8 cellular contexts compared by ENCODE assay signal in the genomic region with DNA sequence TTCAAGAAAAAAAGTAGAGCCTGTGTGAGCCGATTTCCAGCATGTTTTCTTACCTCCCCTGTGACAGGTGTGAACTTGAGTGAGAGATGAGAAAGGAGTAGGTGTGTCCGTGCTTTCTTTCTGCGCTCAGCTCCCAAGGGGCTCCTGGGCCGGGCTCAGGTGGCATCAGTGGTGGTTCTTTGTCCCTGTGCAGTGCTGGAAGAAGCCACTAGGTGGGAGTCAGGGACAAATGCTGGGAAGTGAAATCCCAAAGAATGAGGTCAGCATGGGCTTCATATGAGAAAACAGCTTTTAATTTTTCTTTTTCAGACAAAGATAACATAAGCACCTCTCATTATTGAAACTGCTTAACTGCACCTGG. TPM values are rescaled to one million over a fixed set of nuclear protein-coding genes. Genes with fewer than 3 reads are reported as not detected.
DNase-seq lines count a peak whose midpoint lies in the region; ATAC-seq and TF ChIP-seq lines count a peak whose summit lies in the region.

No MANE protein-coding gene starts in this region.

- H3K4me3 ChIP-seq in HAP-1, result no peak overlapping the region

- in situ Hi-C loops in HAP-1 (cut with MboI; ENCODE audit: low sequenced_read_pairs) (no loop called here), T47D (cut with HindIII; ENCODE audit: low pct_unique_long_range_greater_than_20kb, low sequenced_read_pairs) (no loop called here)

- no peak for ATAC-seq in HG03520 (IDR thresholded peaks at IDR 0.05; ENCODE audit: unreplicated experiment)

- H3K9me3 Mint-ChIP-seq in CD14-positive monocyte, result peaks cover 0 to 2% (median 0%) of the 10 kb centered on the region in 7 donors

- peaks cover 27% of the 10 kb centered on the region for H3K4me1 Mint-ChIP-seq in CD14-positive monocyte

- TF ChIP-seq CTCF in CD14-positive monocyte (IDR thresholded peaks at IDR 0.05), result peak; percentile 90

- H3K36me3 Mint-ChIP-seq in CD14-positive monocyte, result peaks cover 48 to 74% of the 10 kb centered on the region in 2 donors

- H3K4me3 Mint-ChIP-seq in CD14-positive monocyte, result no peak overlapping the region

- DNase-seq in CD14-positive monocyte (ENCODE audit: low spot score) (no peak), HAP-1 (ENCODE audit: low spot score in 2 of 2) (peak; percentile 81 to 89), NCI-H446 treated with DMSO at 0.1 percent for 48 hours (lab: John Stamatoyannopoulos, UW) (peak; percentile 44), T47D (ENCODE audit: low read depth in 1 of 2, low spot score in 1 of 2) (peak; percentile 11 to 82), kidney glomerular epithelial cell (lab: John Stamatoyannopoulos, UW) (peak; percentile 65), substantia nigra (lab: John Stamatoyannopoulos, UW) (peak in 38 of 49 donors; percentile 15 to 77 (median 56))
- no peak for DNase-seq in activated naive CD4-positive, alpha-beta T cell (lab: John Stamatoyannopoulos, UW)

- peaks cover 18 to 36% (median 32%) of the 10 kb centered on the region in 3 donors for H3K27me3 Mint-ChIP-seq in CD14-positive monocyte (ENCODE audit: low read depth in 3 of 3)

- H3K9me3 ChIP-seq in HAP-1, result peaks cover 4% of the 10 kb centered on the region; the same call in 1 of the 2 replicates

- no peaks in the 10 kb centered on the region for H3K27me3 ChIP-seq in HAP-1 (ENCODE audit: low read depth)

- H3K4me1 ChIP-seq in HAP-1, result peaks cover 41% of the 10 kb centered on the region

- H3K27ac ChIP-seq in substantia nigra (ENCODE audit: low read depth, low read length, poor library complexity, severe bottlenecking), result peak overlapping the region; percentile 3

- H3K27ac Mint-ChIP-seq in CD14-positive monocyte, result peak overlapping the region in 1 of 7 donors; percentile 36

- peaks cover 8% of the 10 kb centered on the region; the same call in 1 of the 2 replicates for H3K36me3 ChIP-seq in HAP-1 (replicated peaks)

- intact Hi-C loops in CD14-positive monocyte (cut with micrococcal nuclease), result loop anchor here (5.0 to 10.0 kb wide), 2 partner anchors 57 to 96 kb away; a partner anchor contains a TSS

RNA-seq across cellular contexts. Expression of a gene that starts 57.8 kb away (rescaled TPM):
- polyA plus RNA-seq in CD14-positive monocyte, result 1 to 10 TPM; 5.9 to 8.6 TPM

Comparison
In these comparisons a context has a peak if more than half of its experiments do, and no peak if none do; other contexts are left out.
1. DNase-seq: peak in HAP-1 (2 of 2), NCI-H446 treated with DMSO at 0.1 percent for 48 hours (single experiment), T47D (2 of 2), kidney glomerular epithelial cell (single experiment) and substantia nigra (38 of 49); none in CD14-positive monocyte (single experiment) and activated naive CD4-positive, alpha-beta T cell (0 of 4).